ENCODE assay signal across 25 cellular contexts in the genomic region with DNA sequence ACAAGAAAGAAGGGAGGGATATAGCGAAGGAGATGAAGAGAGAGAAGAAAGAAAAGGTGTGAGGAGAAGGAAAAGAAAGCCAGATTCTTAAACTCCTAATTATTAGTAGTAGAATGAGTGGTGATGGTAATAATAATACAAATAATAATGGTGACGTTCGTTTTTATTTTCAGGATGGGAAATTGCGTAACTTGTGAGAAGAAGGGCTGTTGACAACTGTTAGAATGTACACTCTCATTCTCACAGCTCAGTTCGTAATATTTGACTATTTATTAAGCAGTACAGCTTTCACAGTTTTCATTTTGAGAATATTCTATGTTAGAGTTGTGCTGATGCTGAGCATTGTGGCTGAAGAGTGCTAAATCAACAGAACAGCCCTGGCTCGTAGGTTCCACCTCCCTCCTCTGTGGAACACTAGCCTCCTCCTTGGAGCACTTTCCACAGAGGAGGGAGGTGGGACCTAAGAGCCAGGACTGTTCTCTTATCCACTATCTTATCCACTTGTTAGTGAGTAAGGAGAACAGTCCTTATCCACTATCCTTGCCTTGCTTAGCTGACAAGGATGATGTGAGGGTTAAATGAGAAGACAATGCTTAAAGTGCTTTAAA.
"Had no signal": no experiment of that assay in that cellular context is flagged by ENCODE, and none has a peak within 500 bp of the region (broad histone marks: within the 10 kb centered on the region; RNA-seq: fewer than 3 reads in every experiment).

No MANE protein-coding gene starts in this region.

- H3K27me3 ChIP-seq: colonic mucosa, dorsolateral prefrontal cortex, heart right ventricle, testis, transverse colon had no signal

- H3K4me3 ChIP-seq: colonic mucosa, dorsolateral prefrontal cortex, heart right ventricle, left ventricle myocardium inferior, spleen, testis, transverse colon had no signal

- H3K4me1 Mint-ChIP-seq: activated CD4-positive, alpha-beta memory T cell treated with anti-CD3 and anti-CD28 coated beads, Interleukin-2, amount 10 ng/mL, durations not matched to agents 7 days and 5 days; activated CD4-positive, alpha-beta T cell treated with anti-CD3 and anti-CD28 coated beads, Interleukin-2, amount 10 ng/mL, durations not matched to agents 7 days and 5 days; naive B cell had no signal

- H3K36me3 ChIP-seq: colonic mucosa, heart right ventricle, left ventricle myocardium inferior, spleen, transverse colon had no signal

- H3K9me3 ChIP-seq: colonic mucosa, heart right ventricle, left ventricle myocardium inferior, spleen, testis, transverse colon had no signal

- H3K27ac Mint-ChIP-seq: activated CD4-positive, alpha-beta memory T cell treated with anti-CD3 and anti-CD28 coated beads, Interleukin-2, amount 10 ng/mL, durations not matched to agents 7 days and 5 days; activated CD4-positive, alpha-beta T cell treated with anti-CD3 and anti-CD28 coated beads, Interleukin-2, amount 10 ng/mL, durations not matched to agents 7 days and 5 days; activated naive CD4-positive, alpha-beta T cell treated with anti-CD3 and anti-CD28 coated beads, Interleukin-2, amount 50 U/mL, for 72 hours; activated T-cell treated with anti-CD3 and anti-CD28 coated beads, Interleukin-2, amount 50 U/mL, for 24 hours; mesothelial cell of epicardium; naive B cell; WTC11 had no signal

- H3K27ac ChIP-seq: colonic mucosa, dorsolateral prefrontal cortex, heart right ventricle, left ventricle myocardium inferior, parathyroid adenoma, spleen, testis, transverse colon had no signal

- ATAC-seq: activated naive CD4-positive, alpha-beta T cell treated with anti-CD3 and anti-CD28 coated beads, Interleukin-2, amount 50 U/mL, for 72 hours; heart right ventricle; WTC11 had no signal

- DNase-seq: activated CD4-positive, alpha-beta memory T cell treated with anti-CD3 and anti-CD28 coated beads, Interleukin-2, amount 10 ng/mL, durations not matched to agents 7 days and 5 days; activated CD4-positive, alpha-beta T cell treated with anti-CD3 and anti-CD28 coated beads for 1 hour; activated CD4-positive, alpha-beta T cell treated with anti-CD3 and anti-CD28 coated beads, Interleukin-2, amount 10 ng/mL, durations not matched to agents 7 days and 5 days; activated CD8-positive, alpha-beta memory T cell treated with anti-CD3 and anti-CD28 coated beads, Interleukin-2, amount 50 U/mL, for 48 hours; activated naive CD4-positive, alpha-beta T cell; activated T-cell treated with anti-CD3 and anti-CD28 coated beads, Interleukin-2, amount 50 U/mL, for 24 hours; cerebellar nuclear complex; colonic mucosa; dorsolateral prefrontal cortex; effector memory CD4-positive, alpha-beta T cell; erythroblast; foreskin fibroblast; heart right ventricle; left ventricle myocardium inferior; naive B cell; occipital lobe; spleen; stimulated activated naive CD4-positive, alpha-beta T cell; T-helper 2 cell; testis; transverse colon had no signal

- H3K9ac ChIP-seq: parathyroid adenoma had no signal

- H3K36me3 Mint-ChIP-seq: activated naive CD4-positive, alpha-beta T cell treated with anti-CD3 and anti-CD28 coated beads, Interleukin-2, amount 50 U/mL, for 72 hours; mesothelial cell of epicardium; naive B cell; WTC11 had no signal

- H3K9me3 Mint-ChIP-seq: activated CD4-positive, alpha-beta memory T cell treated with anti-CD3 and anti-CD28 coated beads, Interleukin-2, amount 10 ng/mL, durations not matched to agents 7 days and 5 days; activated CD4-positive, alpha-beta T cell treated with anti-CD3 and anti-CD28 coated beads, Interleukin-2, amount 10 ng/mL, durations not matched to agents 7 days and 5 days; activated naive CD4-positive, alpha-beta T cell treated with anti-CD3 and anti-CD28 coated beads, Interleukin-2, amount 50 U/mL, for 72 hours; activated T-cell treated with anti-CD3 and anti-CD28 coated beads, Interleukin-2, amount 50 U/mL, for 24 hours; mesothelial cell of epicardium had no signal

- H3K4me3 Mint-ChIP-seq: activated CD4-positive, alpha-beta memory T cell treated with anti-CD3 and anti-CD28 coated beads, Interleukin-2, amount 10 ng/mL, durations not matched to agents 7 days and 5 days; activated CD4-positive, alpha-beta T cell treated with anti-CD3 and anti-CD28 coated beads, Interleukin-2, amount 10 ng/mL, durations not matched to agents 7 days and 5 days; activated T-cell treated with anti-CD3 and anti-CD28 coated beads, Interleukin-2, amount 50 U/mL, for 24 hours; mesothelial cell of epicardium; naive B cell; WTC11 had no signal

- H3K4me1 ChIP-seq: colonic mucosa, heart right ventricle, left ventricle myocardium inferior, parathyroid adenoma, spleen, testis, transverse colon had no signal

- H3K27me3 Mint-ChIP-seq: activated CD4-positive, alpha-beta memory T cell treated with anti-CD3 and anti-CD28 coated beads, Interleukin-2, amount 10 ng/mL, durations not matched to agents 7 days and 5 days had no signal

- H3K79me2 ChIP-seq: parathyroid adenoma had no signal

- H2AFZ ChIP-seq: parathyroid adenoma had no signal
